ENCODE assay signal across 11 cellular contexts in the genomic region with DNA sequence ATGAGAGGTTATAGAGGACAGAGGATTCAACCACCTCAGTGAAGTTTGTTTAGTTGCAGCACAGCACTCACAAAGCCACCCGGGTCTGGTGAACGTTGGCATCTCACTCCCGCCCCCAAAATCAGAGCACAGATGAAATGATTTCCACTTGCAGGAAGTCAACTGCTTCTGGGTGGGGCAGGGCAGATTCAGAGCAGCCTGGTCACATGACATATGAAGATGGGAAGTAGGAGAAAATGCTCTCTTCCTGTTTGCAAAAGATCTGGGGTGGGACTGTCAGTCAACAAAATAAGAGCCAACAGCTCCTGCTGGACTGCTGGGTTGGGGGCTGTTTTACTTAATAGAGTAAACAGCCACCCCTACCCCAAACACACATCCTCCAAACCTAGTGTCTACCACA. TPM values are rescaled to one million over a fixed set of nuclear protein-coding genes. Genes with fewer than 3 reads are reported as not detected.
DNase-seq lines count a peak whose midpoint lies in the region; ATAC-seq and TF ChIP-seq lines count a peak whose summit lies in the region.
"Had no signal": no experiment of that assay in that cellular context is flagged by ENCODE, and none has a peak within 500 bp of the region (broad histone marks: within the 10 kb centered on the region; RNA-seq: fewer than 3 reads in every experiment).

No MANE protein-coding gene starts in this region.

- intact Hi-C loops in CD4-positive, alpha-beta memory T cell (cut with micrococcal nuclease): no loop called here
- intact Hi-C loops in sciatic nerve (cut with DNase I): no loop called here
- intact Hi-C loops in vagina (cut with DNase I): no loop called here

- H3K27me3 ChIP-seq in CD4-positive, alpha-beta memory T cell (ENCODE audit: insufficient read depth, low read length): no peaks in the 10 kb centered on the region
- H3K27me3 ChIP-seq in vagina: no peaks in the 10 kb centered on the region

- H3K9me3 Mint-ChIP-seq in CD4-positive, alpha-beta memory T cell: peaks cover 0 to 7% (median 3%) of the 10 kb centered on the region in 8 donors
- no peaks in the 10 kb centered on the region for H3K9me3 Mint-ChIP-seq in activated naive CD4-positive, alpha-beta T cell treated with anti-CD3 and anti-CD28 coated beads, Interleukin-2, amount 10 ng/mL, durations not matched to agents 7 days and 5 days

- peaks cover 28 to 41% (median 31%) of the 10 kb centered on the region in 4 donors for H3K4me1 Mint-ChIP-seq in CD4-positive, alpha-beta memory T cell
- peaks cover 43% of the 10 kb centered on the region for H3K4me1 Mint-ChIP-seq in activated naive CD4-positive, alpha-beta T cell treated with anti-CD3 and anti-CD28 coated beads, Interleukin-2, amount 10 ng/mL, durations not matched to agents 7 days and 5 days

- peak overlapping the region; percentile 57 to 59 for H3K4me3 ChIP-seq in CD4-positive, alpha-beta memory T cell (ENCODE audit: low read length in 2 of 2)
- no peak overlapping the region for H3K4me3 ChIP-seq in vagina

- H3K27ac ChIP-seq in CD4-positive, alpha-beta memory T cell (ENCODE audit: low read depth, low read length): no peak overlapping the region
- H3K27ac ChIP-seq in vagina: no peak overlapping the region
- H3K27ac ChIP-seq: VCaP had no signal

- peak overlapping the region; percentile 79 to 96 (median 90) for H3K4me3 Mint-ChIP-seq in CD4-positive, alpha-beta memory T cell
- H3K4me3 Mint-ChIP-seq in activated naive CD4-positive, alpha-beta T cell treated with anti-CD3 and anti-CD28 coated beads, Interleukin-2, amount 10 ng/mL, durations not matched to agents 7 days and 5 days: peak overlapping the region; percentile 81

- peaks cover 37% of the 10 kb centered on the region for H3K4me1 ChIP-seq in CD4-positive, alpha-beta memory T cell (ENCODE audit: insufficient read depth, low read length)
- no peaks in the 10 kb centered on the region for H3K4me1 ChIP-seq in vagina

- peak overlapping the region; percentile 65 to 96 (median 92) for H3K27ac Mint-ChIP-seq in CD4-positive, alpha-beta memory T cell
- peak overlapping the region; percentile 84 for H3K27ac Mint-ChIP-seq in activated naive CD4-positive, alpha-beta T cell treated with anti-CD3 and anti-CD28 coated beads, Interleukin-2, amount 10 ng/mL, durations not matched to agents 7 days and 5 days

- ATAC-seq in sciatic nerve (peak; percentile 66), HG03521 (IDR thresholded peaks at IDR 0.05; ENCODE audit: unreplicated experiment) (no peak)

- H3K27me3 Mint-ChIP-seq in CD4-positive, alpha-beta memory T cell: peaks cover 5 to 7% of the 10 kb centered on the region in 2 donors
- peaks cover 24% of the 10 kb centered on the region for H3K27me3 Mint-ChIP-seq in activated naive CD4-positive, alpha-beta T cell treated with anti-CD3 and anti-CD28 coated beads, Interleukin-2, amount 10 ng/mL, durations not matched to agents 7 days and 5 days

- CTCF ChIA-PET in CD4-positive, alpha-beta memory T cell (lab: Charles Lee; ENCODE audit: partially characterized antibody): interaction anchor here (1.2 to 2.0 kb wide), 4 partner anchors 23 to 73 kb away, joined by 3 to 10 read pairs (median 6); no protein-coding TSS in a partner anchor
- CTCF ChIA-PET in activated naive CD4-positive, alpha-beta T cell treated with anti-CD3 and anti-CD28 coated beads, Interleukin-2, amount 10 ng/mL, durations not matched to agents 7 days and 5 days (lab: Charles Lee): interaction anchor here (1.3 to 2.0 kb wide), 2 partner anchors 52 to 72 kb away, joined by 3 to 4 read pairs; no protein-coding TSS in a partner anchor

- TF ChIP-seq POLR2A in vagina (IDR thresholded peaks at IDR 0.05): no peak

- peaks cover 9% of the 10 kb centered on the region for H3K36me3 ChIP-seq in CD4-positive, alpha-beta memory T cell (ENCODE audit: insufficient read depth, low read length)
- H3K36me3 ChIP-seq in vagina: peaks cover 0 to 47% of the 10 kb centered on the region in 2 donors

- POLR2A ChIA-PET in CD4-positive, alpha-beta memory T cell (lab: Charles Lee; ENCODE audit: partially characterized antibody): interaction anchor here (0.9 kb wide), 1 partner anchor 8 kb away, joined by 3 read pairs; no protein-coding TSS in a partner anchor

- H3K36me3 Mint-ChIP-seq in CD4-positive, alpha-beta memory T cell: peaks cover 9 to 31% of the 10 kb centered on the region in 2 donors
- H3K36me3 Mint-ChIP-seq in activated naive CD4-positive, alpha-beta T cell treated with anti-CD3 and anti-CD28 coated beads, Interleukin-2, amount 10 ng/mL, durations not matched to agents 7 days and 5 days: peaks cover 33% of the 10 kb centered on the region

- no peak for TF ChIP-seq CTCF in vagina (IDR thresholded peaks at IDR 0.05)

- H3K9me3 ChIP-seq in CD4-positive, alpha-beta memory T cell (ENCODE audit: control insufficient read depth in 1 of 2, low read length in 2 of 2): no peaks in the 10 kb centered on the region
- no peaks in the 10 kb centered on the region for H3K9me3 ChIP-seq in vagina

- DNase-seq in CD4-positive, alpha-beta memory T cell: peak; percentile 39 to 60 (median 49)
- DNase-seq in SKM-1 treated with dmso at 0.1 percent for 144 hours (lab: John Stamatoyannopoulos, UW; ENCODE audit: unreplicated experiment) (peak; percentile 42), sciatic nerve (ENCODE audit: low spot score) (no peak), C1 segment of cervical spinal cord (lab: John Stamatoyannopoulos, UW) (no peak), vagina (ENCODE audit: extremely low spot score in 2 of 2) (no peak), NCI-H1105 treated with DMSO at 0.1 percent for 48 hours (lab: John Stamatoyannopoulos, UW) (no peak)
- DNase-seq in activated naive CD4-positive, alpha-beta T cell treated with anti-CD3 and anti-CD28 coated beads, Interleukin-2, amount 10 ng/mL, durations not matched to agents 7 days and 5 days: peak; percentile 76
- DNase-seq: DMS79, midbrain had no signal

RNA-seq across cellular contexts. Expression of a gene that starts 43.2 kb away (rescaled TPM):
- not detected for total RNA-seq in CD4-positive, alpha-beta memory T cell
- not detected for polyA plus RNA-seq in CD4-positive, alpha-beta memory T cell
- 2.5 TPM for total RNA-seq in sciatic nerve
- total RNA-seq in vagina: not detected

Comparison
In these comparisons a context has a peak if more than half of its experiments do, and no peak if none do; other contexts are left out.
1. DNase-seq: peak in CD4-positive, alpha-beta memory T cell (5 of 5), SKM-1 treated with dmso at 0.1 percent for 144 hours (single experiment) and activated naive CD4-positive, alpha-beta T cell treated with anti-CD3 and anti-CD28 coated beads, Interleukin-2, amount 10 ng/mL, durations not matched to agents 7 days and 5 days (single experiment); none in sciatic nerve (single experiment), C1 segment of cervical spinal cord (0 of 14), vagina (0 of 2) and NCI-H1105 treated with DMSO at 0.1 percent for 48 hours (single experiment).
2. H3K4me3 ChIP-seq: peak in CD4-positive, alpha-beta memory T cell (2 of 2); none in vagina (0 of 2).